In the genomic region with DNA sequence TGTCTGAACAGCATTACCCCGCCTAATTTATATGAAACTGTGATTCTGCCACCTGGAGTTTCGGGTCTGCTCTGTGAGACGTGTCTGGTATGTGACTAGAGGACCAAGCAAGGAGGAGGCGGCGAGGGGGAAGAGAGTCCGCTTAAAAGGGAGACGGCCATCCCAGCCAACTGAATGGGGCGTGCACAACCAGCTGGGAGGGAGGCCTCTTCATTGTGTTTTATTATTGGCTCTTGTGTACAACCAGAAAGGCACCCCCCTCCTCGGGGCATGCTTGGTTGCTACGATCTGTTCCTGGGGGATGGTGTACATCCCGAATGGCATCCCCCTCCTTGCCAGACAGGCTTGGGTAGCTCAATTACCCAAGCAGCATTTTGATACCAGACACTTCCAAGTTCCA, we compare ENCODE assay signal across 1 cellular context.
TF ChIP-seq lines count a peak whose summit lies in the region.

No MANE protein-coding gene starts in this region.

TF ChIP-seq in H1, 55 proteins besides CTCF, POLR2A, EP300 and RAD21 (continued from another document):
- TF ChIP-seq SP1 (IDR thresholded peaks at IDR 0.05; ENCODE audit: low read depth, low read length) (no peak), POLR2AphosphoS5 (IDR thresholded peaks at IDR 0.05; ENCODE audit: low read depth, low read length) (no peak)
